Comparison of ENCODE assay signal across 1 cellular context in genomic region chr6:43053545-43054205, GRCh38.
TF ChIP-seq lines count a peak whose summit lies in the region.

TSS of gene CUL7 (minus strand) at chr6:43053851. CDS start at chr6:43052788, 1,063 bp downstream.

TF ChIP-seq in HepG2, 621 proteins besides CTCF, POLR2A, EP300 and RAD21 (continued from another document and continues in another):
- TF ChIP-seq TARDBP (CRISPR knock-in tag; IDR thresholded peaks at IDR 0.05) (peak; percentile 95), TSC22D2 (CRISPR knock-in tag; IDR thresholded peaks at IDR 0.05; ENCODE audit: borderline replicate concordance) (peak; percentile 90; the same call in 1 of the 2 replicates), SMC3 (IDR thresholded peaks at IDR 0.05; ENCODE audit: low read length) (no peak), NR2F6 (IDR thresholded peaks at IDR 0.05) (no peak), NR2F6 (CRISPR knock-in tag; IDR thresholded peaks at IDR 0.05) (peak; percentile 62), NR2C2 (CRISPR knock-in tag; IDR thresholded peaks at IDR 0.05; ENCODE audit: borderline replicate concordance) (peak; percentile 72), U2AF1 (optimal IDR thresholded peaks at IDR 0.05; ENCODE audit: low read depth, low read length) (peak; percentile 62), SALL1 (CRISPR knock-in tag; IDR thresholded peaks at IDR 0.05) (peak; percentile 85), MEF2D (CRISPR knock-in tag; IDR thresholded peaks at IDR 0.05) (peak; percentile 79), CREB1 (IDR thresholded peaks at IDR 0.05) (peak; percentile 29; the same call in 1 of the 2 replicates), CREB1 (CRISPR knock-in tag; IDR thresholded peaks at IDR 0.05) (peak; percentile 88), ARID2 (CRISPR knock-in tag; IDR thresholded peaks at IDR 0.05; ENCODE audit: borderline replicate concordance) (peak; percentile 82; the same call in 1 of the 2 replicates), ZNF576 (CRISPR knock-in tag; IDR thresholded peaks at IDR 0.05) (peak; percentile 83; the same call in 1 of the 2 replicates), ZBTB21 (CRISPR knock-in tag; IDR thresholded peaks at IDR 0.05) (peak; percentile 65), ZNF788 (CRISPR knock-in tag; IDR thresholded peaks at IDR 0.05; ENCODE audit: borderline replicate concordance) (peak; percentile 99), ZKSCAN5 (CRISPR knock-in tag; IDR thresholded peaks at IDR 0.05) (no peak), ZFP41 (CRISPR knock-in tag; IDR thresholded peaks at IDR 0.05; ENCODE audit: borderline replicate concordance) (peak; percentile 12; the same call in 1 of the 2 replicates), BRCA1 (CRISPR knock-in tag; IDR thresholded peaks at IDR 0.05) (0 out of 2 replicates have a peak, but pooled peaks have one; percentile 21), NKX3-1 (CRISPR knock-in tag; IDR thresholded peaks at IDR 0.05) (0 out of 2 replicates have a peak, but pooled peaks have one; percentile 49), ZNF230 (CRISPR knock-in tag; IDR thresholded peaks at IDR 0.05) (peak; percentile 98), ZNF577 (CRISPR knock-in tag; IDR thresholded peaks at IDR 0.05; ENCODE audit: borderline replicate concordance, low read depth) (no peak), HES4 (CRISPR knock-in tag; IDR thresholded peaks at IDR 0.05; ENCODE audit: borderline replicate concordance) (peak; percentile 95; the same call in 1 of the 2 replicates), ZNF441 (CRISPR knock-in tag; IDR thresholded peaks at IDR 0.05; ENCODE audit: borderline replicate concordance) (peak; percentile 95), ZNF878 (CRISPR knock-in tag; IDR thresholded peaks at IDR 0.05) (no peak; the same call in none of the 2 replicates), ZNF501 (CRISPR knock-in tag; IDR thresholded peaks at IDR 0.05) (peak; percentile 94), ZNF143 (CRISPR knock-in tag; IDR thresholded peaks at IDR 0.05) (peak; percentile 73), HDAC2 (CRISPR knock-in tag; IDR thresholded peaks at IDR 0.05) (peak; percentile 75), RORA (CRISPR knock-in tag; IDR thresholded peaks at IDR 0.05) (no peak), MED1 (CRISPR knock-in tag; IDR thresholded peaks at IDR 0.05) (peak; percentile 87), ZSCAN22 (CRISPR knock-in tag; IDR thresholded peaks at IDR 0.05) (peak; percentile 47; the same call in 1 of the 2 replicates), ZFP82 (CRISPR knock-in tag; IDR thresholded peaks at IDR 0.05; ENCODE audit: borderline replicate concordance) (peak; percentile 97; the same call in 1 of the 2 replicates), ATF2 (CRISPR knock-in tag; IDR thresholded peaks at IDR 0.05) (peak; percentile 71), HNRNPK (IDR thresholded peaks at IDR 0.05; ENCODE audit: low read depth, low read length, poor library complexity, severe bottlenecking) (peak; percentile 92), ZSCAN9 (CRISPR knock-in tag; IDR thresholded peaks at IDR 0.05; ENCODE audit: borderline replicate concordance) (peak; percentile 82; the same call in 1 of the 2 replicates), ZNF18 (CRISPR knock-in tag; IDR thresholded peaks at IDR 0.05; ENCODE audit: insufficient replicate concordance) (no peak), ZNF570 (CRISPR knock-in tag; IDR thresholded peaks at IDR 0.05; ENCODE audit: borderline replicate concordance) (no peak), NONO (IDR thresholded peaks at IDR 0.05) (no peak), NONO (CRISPR knock-in tag; conservative IDR thresholded peaks at IDR 0.05) (peak; percentile 60; the same call in 1 of the 2 replicates), CREB3 (CRISPR knock-in tag; IDR thresholded peaks at IDR 0.05) (no peak), TFDP2 (CRISPR knock-in tag; IDR thresholded peaks at IDR 0.05) (peak; percentile 76), ZNF670 (CRISPR knock-in tag; IDR thresholded peaks at IDR 0.05; ENCODE audit: borderline replicate concordance) (peak; percentile 99), TOE1 (CRISPR knock-in tag; IDR thresholded peaks at IDR 0.05) (no peak; the same call in 1 of the 2 replicates), BCLAF1 (IDR thresholded peaks at IDR 0.05) (no peak), THRA (CRISPR knock-in tag; IDR thresholded peaks at IDR 0.05; ENCODE audit: borderline replicate concordance) (peak; percentile 74), JUN (CRISPR knock-in tag; IDR thresholded peaks at IDR 0.05) (peak; percentile 21; the same call in 1 of the 2 replicates), POGK (CRISPR knock-in tag; conservative IDR thresholded peaks at IDR 0.05) (peak; percentile 93), ZHX1 (CRISPR knock-in tag; IDR thresholded peaks at IDR 0.05; ENCODE audit: low read depth) (peak; percentile 39; the same call in 1 of the 2 replicates), STAT5B (CRISPR knock-in tag; IDR thresholded peaks at IDR 0.05) (0 out of 2 replicates have a peak, but pooled peaks have one; percentile 33), ATF3 (CRISPR knock-in tag; IDR thresholded peaks at IDR 0.05) (no peak), MXD3 (CRISPR knock-in tag; IDR thresholded peaks at IDR 0.05) (peak; percentile 99), HNF4A (CRISPR knock-in tag; IDR thresholded peaks at IDR 0.05) (no peak; the same call in 1 of the 2 replicates), ZNF33B (CRISPR knock-in tag; IDR thresholded peaks at IDR 0.05) (no peak), KAT2B (IDR thresholded peaks at IDR 0.05; ENCODE audit: borderline replicate concordance, low read depth, low read length) (no peak), NFRKB (IDR thresholded peaks at IDR 0.05) (no peak), ZNF331 (CRISPR knock-in tag; IDR thresholded peaks at IDR 0.05) (peak; percentile 97), SRF (IDR thresholded peaks at IDR 0.05; ENCODE audit: low read depth, low read length) (no peak)
